Comparison of ENCODE assay signal across 8 cellular contexts in the genomic region with DNA sequence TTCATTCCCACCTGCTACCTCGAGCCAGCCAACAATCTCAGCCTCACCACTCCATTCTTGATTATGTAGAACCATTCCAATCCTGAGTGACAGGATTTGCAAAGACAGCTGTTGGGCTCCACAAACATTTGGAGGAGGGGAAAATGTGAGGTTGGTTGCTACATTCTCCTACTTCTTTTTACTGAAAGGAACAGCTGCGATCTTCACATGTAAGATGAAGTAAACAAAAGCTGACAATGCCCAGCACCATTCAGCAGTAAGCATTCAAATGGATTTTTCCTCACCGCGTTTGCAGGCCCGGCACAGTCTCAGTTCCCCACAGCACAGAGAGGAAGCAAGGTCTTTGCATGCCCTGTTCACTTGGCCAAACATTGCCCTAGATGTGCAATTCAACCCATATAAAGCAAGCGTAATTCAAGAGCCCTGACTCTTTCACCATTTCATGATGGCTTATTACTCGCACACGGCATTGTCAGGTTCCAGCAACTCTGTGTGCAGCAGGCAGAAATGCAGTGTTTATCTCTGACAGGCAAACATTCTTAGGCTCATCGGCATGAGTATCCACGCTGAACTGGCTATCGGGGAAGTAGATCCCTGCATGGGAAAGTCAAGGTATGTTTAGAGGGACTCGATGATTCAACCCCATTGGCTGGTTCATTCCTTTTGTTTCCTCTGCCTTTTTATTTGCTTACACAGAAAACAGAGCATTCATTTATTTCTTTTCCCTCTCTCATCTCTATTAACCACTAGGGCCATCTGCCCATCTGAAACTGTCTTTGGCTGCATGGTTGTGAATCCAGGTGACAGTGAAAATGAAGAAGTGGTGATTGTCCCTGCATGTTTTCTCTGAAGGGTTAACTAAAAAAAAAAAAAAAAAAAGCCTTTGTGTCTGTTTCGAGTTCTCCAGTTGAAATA.
DNase-seq lines count a peak whose midpoint lies in the region; ATAC-seq and FAIRE-seq lines count a peak whose summit lies in the region.

No MANE protein-coding gene starts in this region.

- H3K27ac ChIP-seq in temporal lobe (ENCODE audit: low read depth, low read length) = peak overlapping the region; percentile 7

- no peak for FAIRE-seq in urothelium cell line (lab: Jason Lieb, UNC)

- ATAC-seq in GM18873 (IDR thresholded peaks at IDR 0.05; ENCODE audit: low FRiP score, unreplicated experiment) = peak; percentile 35
- peak; percentile 30 for ATAC-seq in HG02870 (IDR thresholded peaks at IDR 0.05; ENCODE audit: unreplicated experiment)

- peak; percentile 68 for DNase-seq in NCI-H748 treated with DMSO at 0.1 percent for 48 hours (lab: John Stamatoyannopoulos, UW)
- peak in 27 of 51 donors; percentile 1 to 68 (median 23) for DNase-seq in hypothalamus (lab: John Stamatoyannopoulos, UW)
- DNase-seq in T-helper 1 cell = no peak
- DNase-seq in amniotic stem cell (lab: John Stamatoyannopoulos, UW) = no peak
- no peak for DNase-seq in urothelium cell line (ENCODE audit: low spot score)

Comparison
In these comparisons a context has a peak if more than half of its experiments do, and no peak if none do; other contexts are left out.
1. DNase-seq: peak in NCI-H748 treated with DMSO at 0.1 percent for 48 hours (single experiment) and hypothalamus (27 of 51); none in T-helper 1 cell (0 of 5), amniotic stem cell (single experiment) and urothelium cell line (single experiment).